ENCODE assay signal across 10 cellular contexts in genomic region chr4:6751611-6752485, GRCh38. TPM values are rescaled to one million over a fixed set of nuclear protein-coding genes. Genes with fewer than 3 reads are reported as not detected.
A peak's percentile ranks its signal among the peaks of the same experiment; 100 is the strongest.
DNase-seq lines count a peak whose midpoint lies in the region; ATAC-seq, FAIRE-seq and TF ChIP-seq lines count a peak whose summit lies in the region.
"Had no signal": no experiment of that assay in that cellular context is flagged by ENCODE, and none has a peak within 500 bp of the region (broad histone marks: within the 10 kb centered on the region; RNA-seq: fewer than 3 reads in every experiment).

No MANE protein-coding gene starts in this region.

- H3K9me3 Mint-ChIP-seq in glutamatergic neuron (ENCODE audit: unreplicated experiment): peaks cover 5% of the 10 kb centered on the region
- H3K9me3 Mint-ChIP-seq: activated B cell treated with CpG ODN at 0.5 μM for 24 hours had no signal

- FAIRE-seq in GM18507 (lab: Jason Lieb, UNC): peak; percentile 46

- H3K27me3 Mint-ChIP-seq in glutamatergic neuron (ENCODE audit: unreplicated experiment): no peaks in the 10 kb centered on the region

- DNase-seq in GM18507 (ENCODE audit: extremely low spot score, insufficient read length, low read depth) (no peak), glutamatergic neuron (no peak), putamen (ENCODE audit: low spot score) (no peak), GOT3 (lab: John Stamatoyannopoulos, UW) (no peak)
- no peak for DNase-seq in stimulated activated CD4-positive, alpha-beta T cell treated with anti-CD3 and anti-CD28 coated beads, Interleukin-4, amount 100 ng/mL, for 4 hours
- DNase-seq: activated B cell treated with CpG ODN at 0.5 μM for 24 hours, right cardiac atrium had no signal

- H3K27ac ChIP-seq in 22Rv1: peak overlapping the region; percentile 84
- H3K27ac ChIP-seq in VCaP: peak overlapping the region; percentile 91

- no peak overlapping the region for H3K4me3 Mint-ChIP-seq in glutamatergic neuron (ENCODE audit: unreplicated experiment)
- H3K4me3 Mint-ChIP-seq: activated B cell treated with CpG ODN at 0.5 μM for 24 hours had no signal

- peaks cover 3% of the 10 kb centered on the region for H3K4me1 Mint-ChIP-seq in glutamatergic neuron (ENCODE audit: low read depth, unreplicated experiment)
- H3K4me1 Mint-ChIP-seq: activated B cell treated with CpG ODN at 0.5 μM for 24 hours had no signal

- no peaks in the 10 kb centered on the region for H3K36me3 Mint-ChIP-seq in glutamatergic neuron (ENCODE audit: unreplicated experiment)

- ATAC-seq in GM19467 (IDR thresholded peaks at IDR 0.05; ENCODE audit: unreplicated experiment): no peak
- ATAC-seq: right cardiac atrium had no signal

- H3K27ac Mint-ChIP-seq in glutamatergic neuron (ENCODE audit: unreplicated experiment): peak overlapping the region; percentile 57
- H3K27ac Mint-ChIP-seq: activated B cell treated with CpG ODN at 0.5 μM for 24 hours had no signal

- TF ChIP-seq CTCF in 22Rv1 (IDR thresholded peaks at IDR 0.05) (no peak), VCaP (conservative IDR thresholded peaks at IDR 0.05) (no peak), glutamatergic neuron (IDR thresholded peaks at IDR 0.05; ENCODE audit: partially characterized antibody, unreplicated experiment) (no peak)

RNA-seq across cellular contexts. Expression of gene KIAA0232, which starts 30.7 kb away (rescaled TPM):
- 64.4 TPM for total RNA-seq in glutamatergic neuron (ENCODE audit: unreplicated experiment)

RNA-seq across cellular contexts. Expression of gene BLOC1S4, which starts 35.9 kb away (rescaled TPM):
- total RNA-seq in glutamatergic neuron (ENCODE audit: unreplicated experiment): 22.5 TPM

RNA-seq across cellular contexts. Expression of gene MRFAP1L1, which starts 42.2 kb away (rescaled TPM):
- 66.1 TPM for total RNA-seq in glutamatergic neuron (ENCODE audit: unreplicated experiment)

RNA-seq across cellular contexts. Expression of gene S100P, which starts 58.2 kb away (rescaled TPM):
- not detected for total RNA-seq in glutamatergic neuron (ENCODE audit: unreplicated experiment)
- total RNA-seq: activated B cell treated with CpG ODN at 0.5 μM for 24 hours had no signal
